ENCODE assay signal across 18 cellular contexts in the genomic region with DNA sequence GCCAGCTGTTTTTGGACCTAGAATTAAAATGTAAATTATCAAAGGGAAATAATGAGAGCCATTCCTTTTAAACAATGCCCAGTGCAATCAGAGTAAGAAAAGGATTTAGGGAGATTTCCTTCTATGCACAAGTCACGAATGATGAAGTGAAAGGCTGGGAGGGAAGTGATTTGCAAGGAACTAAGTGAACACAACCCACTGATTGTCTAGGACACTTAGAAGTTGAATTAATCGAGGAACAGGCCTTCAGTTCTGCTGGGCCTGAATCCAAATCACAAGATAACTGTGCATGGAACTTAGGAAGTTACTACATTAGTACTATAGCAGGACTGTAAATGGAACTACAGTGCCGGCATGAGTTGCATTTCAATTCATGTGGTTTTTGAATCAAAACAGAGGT. TPM values are rescaled to one million over a fixed set of nuclear protein-coding genes. Genes with fewer than 3 reads are reported as not detected.
DNase-seq lines count a peak whose midpoint lies in the region; ATAC-seq and TF ChIP-seq lines count a peak whose summit lies in the region.
"Had no signal": no experiment of that assay in that cellular context is flagged by ENCODE, and none has a peak within 500 bp of the region (broad histone marks: within the 10 kb centered on the region; RNA-seq: fewer than 3 reads in every experiment).

No MANE protein-coding gene starts in this region.

- no peaks in the 10 kb centered on the region for H3K27me3 ChIP-seq in left lung
- no peaks in the 10 kb centered on the region for H3K27me3 ChIP-seq in thoracic aorta (replicated peaks; ENCODE audit: insufficient read depth)
- H3K27me3 ChIP-seq: BLaER1 treated with 17β-estradiol and CSF1 and Interleukin-3, amounts not matched to agents 10 nM and 100 nM; brain microvascular endothelial cell; MG63; SJCRH30 had no signal

- intact Hi-C loops in left ventricle myocardium superior (cut with micrococcal nuclease), result no loop called here
- intact Hi-C loops in Right ventricle myocardium inferior (cut with DNase I), result no loop called here
- intact Hi-C loops in left lung (cut with DNase I), result no loop called here
- intact Hi-C loops in activated T-helper 2 cell treated with anti-CD3 and anti-CD28 coated beads, Interferon-gamma antibody, Interleukin-2, Interleukin-4, amounts not matched to agents 10 μg/mL and 5 μg/mL and 100 μg/mL, durations not matched to agents 14 hours and 24 hours and 36 hours (cut with micrococcal nuclease), result no loop called here

- ATAC-seq in left ventricle myocardium superior, result peak; percentile 76
- no peak for ATAC-seq in Right ventricle myocardium inferior
- peak; percentile 27 for ATAC-seq in left lung
- no peak for ATAC-seq in thoracic aorta (ENCODE audit: insufficient number of reproducible peaks, low FRiP score, low read depth)
- ATAC-seq in HG02973 (IDR thresholded peaks at IDR 0.05; ENCODE audit: unreplicated experiment), result no peak
- ATAC-seq: mucosa of descending colon had no signal

- H3K9me3 ChIP-seq in left lung (no peaks in the 10 kb centered on the region), thoracic aorta (no peaks in the 10 kb centered on the region)
- H3K9me3 ChIP-seq: BLaER1 treated with 17β-estradiol and CSF1 and Interleukin-3, amounts not matched to agents 10 nM and 100 nM; MG63; mucosa of descending colon; SJCRH30 had no signal

- H3K9me3 Mint-ChIP-seq in activated T-helper 2 cell treated with anti-CD3 and anti-CD28 coated beads, Interferon-gamma antibody, Interleukin-2, Interleukin-4, amounts not matched to agents 10 μg/mL and 5 μg/mL and 100 μg/mL, durations not matched to agents 14 hours and 24 hours and 36 hours, result no peaks in the 10 kb centered on the region
- H3K9me3 Mint-ChIP-seq: activated naive CD8-positive, alpha-beta T cell treated with anti-CD3 and anti-CD28 coated beads, Interleukin-2, amount 10 ng/mL, durations not matched to agents 7 days and 5 days had no signal

- H3K4me3 Mint-ChIP-seq in activated T-helper 2 cell treated with anti-CD3 and anti-CD28 coated beads, Interferon-gamma antibody, Interleukin-2, Interleukin-4, amounts not matched to agents 10 μg/mL and 5 μg/mL and 100 μg/mL, durations not matched to agents 14 hours and 24 hours and 36 hours (ENCODE audit: low read depth), result no peak overlapping the region
- H3K4me3 Mint-ChIP-seq: activated naive CD8-positive, alpha-beta T cell treated with anti-CD3 and anti-CD28 coated beads, Interleukin-2, amount 10 ng/mL, durations not matched to agents 7 days and 5 days had no signal

- H3K27me3 Mint-ChIP-seq in activated T-helper 2 cell treated with anti-CD3 and anti-CD28 coated beads, Interferon-gamma antibody, Interleukin-2, Interleukin-4, amounts not matched to agents 10 μg/mL and 5 μg/mL and 100 μg/mL, durations not matched to agents 14 hours and 24 hours and 36 hours (ENCODE audit: low read depth), result no peaks in the 10 kb centered on the region

- H3K27ac Mint-ChIP-seq in activated T-helper 2 cell treated with anti-CD3 and anti-CD28 coated beads, Interferon-gamma antibody, Interleukin-2, Interleukin-4, amounts not matched to agents 10 μg/mL and 5 μg/mL and 100 μg/mL, durations not matched to agents 14 hours and 24 hours and 36 hours, result no peak overlapping the region
- H3K27ac Mint-ChIP-seq: activated naive CD8-positive, alpha-beta T cell treated with anti-CD3 and anti-CD28 coated beads, Interleukin-2, amount 10 ng/mL, durations not matched to agents 7 days and 5 days had no signal

- no peaks in the 10 kb centered on the region for H3K4me1 Mint-ChIP-seq in activated T-helper 2 cell treated with anti-CD3 and anti-CD28 coated beads, Interferon-gamma antibody, Interleukin-2, Interleukin-4, amounts not matched to agents 10 μg/mL and 5 μg/mL and 100 μg/mL, durations not matched to agents 14 hours and 24 hours and 36 hours (ENCODE audit: low read depth)
- H3K4me1 Mint-ChIP-seq: activated naive CD8-positive, alpha-beta T cell treated with anti-CD3 and anti-CD28 coated beads, Interleukin-2, amount 10 ng/mL, durations not matched to agents 7 days and 5 days had no signal

- TF ChIP-seq CTCF in choroid plexus epithelial cell (conservative IDR thresholded peaks at IDR 0.05; ENCODE audit: low read depth, low read length) (no peak), left lung (IDR thresholded peaks at IDR 0.05) (no peak), thoracic aorta (IDR thresholded peaks at IDR 0.05) (no peak)

- DNase-seq in left ventricle myocardium superior, result no peak
- DNase-seq in Right ventricle myocardium inferior (ENCODE audit: missing footprints), result no peak
- DNase-seq in choroid plexus epithelial cell (ENCODE audit: low read depth), result peak; percentile 21
- no peak for DNase-seq in left lung
- no peak for DNase-seq in thoracic aorta (ENCODE audit: low spot score)
- no peak for DNase-seq in stimulated activated CD4-positive, alpha-beta T cell treated with anti-CD3 and anti-CD28 coated beads, Interleukin-2, amount 100 ng/mL, for 48 hours
- no peak for DNase-seq in activated T-helper 2 cell treated with anti-CD3 and anti-CD28 coated beads, Interferon-gamma antibody, Interleukin-2, Interleukin-4, amounts not matched to agents 10 μg/mL and 5 μg/mL and 100 μg/mL, durations not matched to agents 14 hours and 24 hours and 36 hours (ENCODE audit: low spot score)
- DNase-seq: activated CD4-positive, alpha-beta T cell treated with anti-CD3 and anti-CD28 coated beads, Interleukin-2, amount 50 U/mL, for 1 hour; activated naive CD8-positive, alpha-beta T cell treated with anti-CD3 and anti-CD28 coated beads, Interleukin-2, amount 10 ng/mL, durations not matched to agents 7 days and 5 days; brain microvascular endothelial cell; MG63; mucosa of descending colon; NCI-H774; OCI-M1; SJCRH30; T-helper 2 cell had no signal

- no peak overlapping the region for H3K4me3 ChIP-seq in choroid plexus epithelial cell (ENCODE audit: low read depth, low read length)
- no peak overlapping the region for H3K4me3 ChIP-seq in left lung
- H3K4me3 ChIP-seq in thoracic aorta, result peak overlapping the region; percentile 31
- H3K4me3 ChIP-seq: BLaER1 treated with 17β-estradiol and CSF1 and Interleukin-3, amounts not matched to agents 10 nM and 100 nM; MG63; mucosa of descending colon; SJCRH30 had no signal

- no peak overlapping the region for H3K27ac ChIP-seq in left lung
- peak overlapping the region in 1 of 2 donors; percentile 11 for H3K27ac ChIP-seq in thoracic aorta
- H3K27ac ChIP-seq: BLaER1 treated with 17β-estradiol and CSF1 and Interleukin-3, amounts not matched to agents 10 nM and 100 nM; brain microvascular endothelial cell; SJCRH30 had no signal

- H3K36me3 Mint-ChIP-seq in activated T-helper 2 cell treated with anti-CD3 and anti-CD28 coated beads, Interferon-gamma antibody, Interleukin-2, Interleukin-4, amounts not matched to agents 10 μg/mL and 5 μg/mL and 100 μg/mL, durations not matched to agents 14 hours and 24 hours and 36 hours (ENCODE audit: low read depth), result no peaks in the 10 kb centered on the region
- H3K36me3 Mint-ChIP-seq: activated naive CD8-positive, alpha-beta T cell treated with anti-CD3 and anti-CD28 coated beads, Interleukin-2, amount 10 ng/mL, durations not matched to agents 7 days and 5 days had no signal

- H3K4me1 ChIP-seq in left lung (no peaks in the 10 kb centered on the region), thoracic aorta (ENCODE audit: control insufficient read depth in 1 of 2, low read depth in 2 of 2) (peaks cover 15 to 30% of the 10 kb centered on the region in 2 donors)
- H3K4me1 ChIP-seq: SJCRH30 had no signal

- H3K36me3 ChIP-seq in left lung (no peaks in the 10 kb centered on the region), thoracic aorta (no peaks in the 10 kb centered on the region)
- H3K36me3 ChIP-seq: BLaER1 treated with 17β-estradiol and CSF1 and Interleukin-3, amounts not matched to agents 10 nM and 100 nM; brain microvascular endothelial cell; MG63; SJCRH30 had no signal

RNA-seq across cellular contexts. Expression of gene MAP2, which starts 17.7 kb away (rescaled TPM):
- total RNA-seq in left ventricle myocardium superior (3.4 TPM), Right ventricle myocardium inferior (4.1 TPM), left lung (10 to 100 TPM; 26.2 to 67.1 TPM), thoracic aorta (10 to 100 TPM; 51.6 to 68.8 TPM)
- not detected in 2 replicates for total RNA-seq in activated T-helper 2 cell treated with anti-CD3 and anti-CD28 coated beads, Interferon-gamma antibody, Interleukin-2, Interleukin-4, amounts not matched to agents 10 μg/mL and 5 μg/mL and 100 μg/mL, durations not matched to agents 14 hours and 24 hours and 36 hours
- total RNA-seq: activated naive CD8-positive, alpha-beta T cell treated with anti-CD3 and anti-CD28 coated beads, Interleukin-2, amount 10 ng/mL, durations not matched to agents 7 days and 5 days had no signal

Comparison
In these comparisons a context has a peak if more than half of its experiments do, and no peak if none do; other contexts are left out.
1. ATAC-seq: peak in left ventricle myocardium superior (single experiment) and left lung (single experiment); none in Right ventricle myocardium inferior (single experiment), thoracic aorta (single experiment) and HG02973 (single experiment).